Comparison of ENCODE assay signal across 10 cellular contexts in genomic region chr5:39176740-39177628, GRCh38. TPM values are rescaled to one million over a fixed set of nuclear protein-coding genes. Genes with fewer than 3 reads are reported as not detected.
DNase-seq lines count a peak whose midpoint lies in the region; ATAC-seq and TF ChIP-seq lines count a peak whose summit lies in the region.
"Had no signal": no experiment of that assay in that cellular context is flagged by ENCODE, and none has a peak within 500 bp of the region (broad histone marks: within the 10 kb centered on the region; RNA-seq: fewer than 3 reads in every experiment).

No MANE protein-coding gene starts in this region.

- H3K36me3 Mint-ChIP-seq in activated naive CD4-positive, alpha-beta T cell treated with anti-CD3 and anti-CD28 coated beads, Interleukin-2, amount 50 U/mL, for 72 hours = peaks cover 8 to 31% of the 10 kb centered on the region in 2 donors

- H3K9me3 ChIP-seq in BLaER1 treated with 17β-estradiol and CSF1 and Interleukin-3, amounts not matched to agents 10 nM and 100 nM (replicated peaks in 1 of 11) = peaks cover 0 to 17% (median 11%) of the 10 kb centered on the region in 11 experiments; a peak in 14 of 22 replicates
- H3K9me3 ChIP-seq in KOPT-K1 (ENCODE audit: insufficient read depth, low read length, poor library complexity, severe bottlenecking) = peaks cover 17% of the 10 kb centered on the region
- no peaks in the 10 kb centered on the region for H3K9me3 ChIP-seq in vagina

- H3K36me3 ChIP-seq in BLaER1 treated with 17β-estradiol and CSF1 and Interleukin-3, amounts not matched to agents 10 nM and 100 nM = peaks cover 0 to 44% (median 0%) of the 10 kb centered on the region in 11 experiments; a peak in 4 of 22 replicates
- H3K36me3 ChIP-seq in KOPT-K1 (ENCODE audit: insufficient read depth, low read length) = peaks cover 10% of the 10 kb centered on the region; the same call in 1 of the 2 replicates
- no peaks in the 10 kb centered on the region for H3K36me3 ChIP-seq in vagina

- DNase-seq in activated naive CD4-positive, alpha-beta T cell treated with anti-CD3 and anti-CD28 coated beads, Interleukin-2, amount 50 U/mL, for 72 hours (ENCODE audit: low spot score in 2 of 2) = peak in 1 of 2 donors; percentile 59
- DNase-seq in DMS 273 treated with DMSO at 0.1 percent for 48 hours (lab: John Stamatoyannopoulos, UW) = no peak
- DNase-seq in OCI-M2 (lab: John Stamatoyannopoulos, UW; ENCODE audit: unreplicated experiment) = no peak
- DNase-seq in cortex of kidney (lab: John Stamatoyannopoulos, UW) = no peak
- DNase-seq in vagina (ENCODE audit: extremely low spot score in 2 of 2) = no peak
- DNase-seq: DMS79 had no signal

- TF ChIP-seq CTCF in vagina (IDR thresholded peaks at IDR 0.05) = no peak

- peaks cover 0 to 81% (median 0%) of the 10 kb centered on the region in 11 experiments; a peak in 4 of 22 replicates for H4K20me1 ChIP-seq in BLaER1 treated with 17β-estradiol and CSF1 and Interleukin-3, amounts not matched to agents 10 nM and 100 nM

- H3K4me2 ChIP-seq in BLaER1 treated with 17β-estradiol and CSF1 and Interleukin-3, amounts not matched to agents 10 nM and 100 nM = peak overlapping the region; percentile 58 to 94 (median 73)

- H3K9ac ChIP-seq in BLaER1 treated with 17β-estradiol and CSF1 and Interleukin-3, amounts not matched to agents 10 nM and 100 nM = peak overlapping the region in 4 of 11 experiments; percentile 8 to 71 (median 38); a peak in 8 of 22 replicates

- peaks cover 20 to 75% (median 25%) of the 10 kb centered on the region in 10 experiments for H3K4me1 ChIP-seq in BLaER1 treated with 17β-estradiol and CSF1 and Interleukin-3, amounts not matched to agents 10 nM and 100 nM
- no peaks in the 10 kb centered on the region for H3K4me1 ChIP-seq in vagina

- H3K4me3 ChIP-seq in BLaER1 treated with 17β-estradiol and CSF1 and Interleukin-3, amounts not matched to agents 10 nM and 100 nM = peak overlapping the region in 3 of 10 experiments; percentile 8 to 20 (median 8); a peak in 2 of 20 replicates
- H3K4me3 ChIP-seq in vagina = no peak overlapping the region

- peak overlapping the region; percentile 90 to 91 for H3K27ac Mint-ChIP-seq in activated naive CD4-positive, alpha-beta T cell treated with anti-CD3 and anti-CD28 coated beads, Interleukin-2, amount 50 U/mL, for 72 hours

- H3K27me3 ChIP-seq in BLaER1 treated with 17β-estradiol and CSF1 and Interleukin-3, amounts not matched to agents 10 nM and 100 nM = no peaks in the 10 kb centered on the region
- H3K27me3 ChIP-seq in vagina = no peaks in the 10 kb centered on the region

- peaks cover 0 to 10% of the 10 kb centered on the region in 2 donors for H3K9me3 Mint-ChIP-seq in activated naive CD4-positive, alpha-beta T cell treated with anti-CD3 and anti-CD28 coated beads, Interleukin-2, amount 50 U/mL, for 72 hours

- no peak for TF ChIP-seq POLR2A in vagina (IDR thresholded peaks at IDR 0.05)

- intact Hi-C loops in vagina (cut with DNase I) = no loop called here

- ATAC-seq in GM19438 (IDR thresholded peaks at IDR 0.05; ENCODE audit: low read depth, unreplicated experiment) = peak; percentile 53
- peak; percentile 61 to 82 for ATAC-seq in activated naive CD4-positive, alpha-beta T cell treated with anti-CD3 and anti-CD28 coated beads, Interleukin-2, amount 50 U/mL, for 72 hours

- peak overlapping the region in 6 of 11 experiments; percentile 41 to 65 (median 59); a peak in 13 of 22 replicates for H3K27ac ChIP-seq in BLaER1 treated with 17β-estradiol and CSF1 and Interleukin-3, amounts not matched to agents 10 nM and 100 nM
- peak overlapping the region; percentile 84 for H3K27ac ChIP-seq in KOPT-K1 (ENCODE audit: low read depth, low read length, poor library complexity, severe bottlenecking)
- H3K27ac ChIP-seq in vagina = no peak overlapping the region

RNA-seq across cellular contexts. Expression of gene FYB1, which starts 42.4 kb away (rescaled TPM):
- total RNA-seq in activated naive CD4-positive, alpha-beta T cell treated with anti-CD3 and anti-CD28 coated beads, Interleukin-2, amount 50 U/mL, for 72 hours = 100 to 1,000 TPM; 161 to 168 TPM
- 10.8 TPM for total RNA-seq in vagina
- total RNA-seq: neural crest cell had no signal

Comparison
In these comparisons a context has a peak if more than half of its experiments do, and no peak if none do; other contexts are left out.
1. RNA of gene FYB1, which starts 42.4 kb away (total RNA-seq): 161 to 168 TPM in activated naive CD4-positive, alpha-beta T cell treated with anti-CD3 and anti-CD28 coated beads, Interleukin-2, amount 50 U/mL, for 72 hours; 10.8 TPM in vagina (single experiment); every median in the first group is over 10 times any median in the second.